Comparison of ENCODE assay signal across 19 cellular contexts in genomic region chr1:111392460-111392945, GRCh38. TPM values are rescaled to one million over a fixed set of nuclear protein-coding genes. Genes with fewer than 3 reads are reported as not detected.
DNase-seq lines count a peak whose midpoint lies in the region; ATAC-seq, FAIRE-seq and TF ChIP-seq lines count a peak whose summit lies in the region.
"Had no signal": no experiment of that assay in that cellular context is flagged by ENCODE, and none has a peak within 500 bp of the region (broad histone marks: within the 10 kb centered on the region; RNA-seq: fewer than 3 reads in every experiment).

No MANE protein-coding gene starts in this region.

- TF ChIP-seq POLR2A in GM12878 (IDR thresholded peaks at IDR 0.05; ENCODE audit: low read depth, low read length): no peak

- H3K79me2 ChIP-seq in OCI-LY3 (ENCODE audit: low read length): no peaks in the 10 kb centered on the region
- no peaks in the 10 kb centered on the region for H3K79me2 ChIP-seq in GM12878 (ENCODE audit: control insufficient read depth, insufficient read depth, low read length)

- H3K4me2 ChIP-seq in OCI-LY3 (ENCODE audit: low read length): peak overlapping the region; percentile 32
- H3K4me2 ChIP-seq in GM12878 (ENCODE audit: control insufficient read depth, insufficient read depth): no peak overlapping the region
- H3K4me2 ChIP-seq: A549, SK-N-SH had no signal

- WGBS in GM12878 (ENCODE audit: insufficient coverage, insufficient replicate concordance, low lambda C conversion rate, missing lambda C conversion rate): 4% methylated on average over 1 of the region's 1 CpG

- TF ChIP-seq EP300 in GM12878 (IDR thresholded peaks at IDR 0.05; ENCODE audit: borderline replicate concordance in 1 of 2, control insufficient read depth in 1 of 2, low read depth in 2 of 2, low read length in 2 of 2): no peak

- H3K9ac ChIP-seq in OCI-LY3 (ENCODE audit: low read length) (no peak overlapping the region), GM12878 (ENCODE audit: control insufficient read depth, insufficient read depth, low read length) (no peak overlapping the region)
- H3K9ac ChIP-seq: SK-N-SH had no signal

- H3K36me3 ChIP-seq in OCI-LY3 (replicated peaks; ENCODE audit: low read depth, low read length) (no peaks in the 10 kb centered on the region), GM12878 (ENCODE audit: control insufficient read depth in 2 of 2, insufficient read depth in 2 of 2, low read length in 1 of 2) (no peaks in the 10 kb centered on the region)
- H3K36me3 ChIP-seq: BE2C, Peyer's patch had no signal

- RAD21 ChIA-PET in GM12878 (lab: Charles Lee; ENCODE audit: unreplicated experiment): no interaction called here

- H3K4me1 ChIP-seq in OCI-LY3 (ENCODE audit: low read length): peaks cover 14% of the 10 kb centered on the region
- no peaks in the 10 kb centered on the region for H3K4me1 ChIP-seq in GM12878 (ENCODE audit: control insufficient read depth, insufficient read depth, low read length)
- H3K4me1 ChIP-seq: A549, BE2C, Peyer's patch had no signal

- FAIRE-seq in GM12878 (lab: Jason Lieb, UNC): no peak
- FAIRE-seq: A549, H54 had no signal

- H3K9me3 ChIP-seq in OCI-LY3 (ENCODE audit: insufficient read depth, low read length): no peaks in the 10 kb centered on the region
- no peaks in the 10 kb centered on the region for H3K9me3 ChIP-seq in GM12878 (replicated peaks; ENCODE audit: control insufficient read depth, insufficient read depth, low read length)
- H3K9me3 ChIP-seq: A549, BE2C, Peyer's patch, SK-N-SH had no signal

- H2AFZ ChIP-seq in OCI-LY3 (ENCODE audit: low read depth, low read length): no peak overlapping the region
- no peak overlapping the region for H2AFZ ChIP-seq in GM12878 (ENCODE audit: control insufficient read depth, low read depth, low read length)

- H3K27ac ChIP-seq in OCI-LY3 (ENCODE audit: low read length) (no peak overlapping the region), GM12878 (ENCODE audit: control insufficient read depth, insufficient read depth) (no peak overlapping the region)
- H3K27ac ChIP-seq: A549, Peyer's patch had no signal

- H3K4me3 ChIP-seq in OCI-LY3 (ENCODE audit: low read length): no peak overlapping the region
- no peak overlapping the region for H3K4me3 ChIP-seq in GM12878
- H3K4me3 ChIP-seq: A549, Peyer's patch had no signal

- DNase-seq in left ventricle myocardium superior (no peak), Right ventricle myocardium inferior (ENCODE audit: missing footprints) (no peak), GM12878 (ENCODE audit: low read depth, low spot score) (no peak), D341Med (ENCODE audit: low spot score) (no peak)
- DNase-seq in activated T-cell treated with anti-CD3 and anti-CD28 coated beads, Interleukin-2, amount 50 U/mL, for 1 hour: no peak
- DNase-seq in stimulated activated naive CD4-positive, alpha-beta T cell (lab: John Stamatoyannopoulos, UW): no peak
- DNase-seq: BE2C, IMR-90, NCI-H1048, NCI-H1436, NCI-H187 treated with DMSO at 0.1 percent for 48 hours, NCI-H2107, NCI-H446 treated with DMSO at 0.1 percent for 48 hours, NCI-H526 treated with DMSO at 0.1 percent for 48 hours, Peyer's patch, SK-N-SH had no signal

- TF ChIP-seq RAD21 in GM12878 (IDR thresholded peaks at IDR 0.05; ENCODE audit: insufficient read depth, low read depth, low read length): no peak

- SMC1A ChIA-PET in GM12878 (lab: Charles Lee; ENCODE audit: uncharacterized antibody, unreplicated experiment): no interaction called here

- no peaks in the 10 kb centered on the region for H3K27me3 ChIP-seq in OCI-LY3 (ENCODE audit: low read depth, low read length)
- no peaks in the 10 kb centered on the region; a peak in 1 of 4 replicates for H3K27me3 ChIP-seq in GM12878 (replicated peaks in 1 of 2; ENCODE audit: control insufficient read depth in 2 of 2, insufficient read depth in 2 of 2, low read length in 1 of 2)
- H3K27me3 ChIP-seq: Peyer's patch had no signal

- TF ChIP-seq CTCF in OCI-LY3 (IDR thresholded peaks at IDR 0.05; ENCODE audit: low read depth, low read length) (no peak), GM12878 (IDR thresholded peaks at IDR 0.05 in 2 of 3, conservative IDR thresholded peaks at IDR 0.05 in 1 of 3; ENCODE audit: control insufficient read depth in 2 of 3, extremely low read depth in 1 of 3, insufficient read depth in 1 of 3, low read depth in 3 of 3, low read length in 3 of 3) (no peak)

- CTCF ChIA-PET in GM12878 (lab: Yijun Ruan, JAX): interaction anchor here (1.7 kb wide), 1 partner anchor 362 kb away, joined by 4 read pairs; no protein-coding TSS in a partner anchor

- POLR2A ChIA-PET in GM12878 (lab: Charles Lee): no interaction called here

- ATAC-seq in left ventricle myocardium superior (peak; percentile 28), Right ventricle myocardium inferior (no peak), GM12878 (no peak)
- ATAC-seq: A549 had no signal

- BruUV-seq in GM12878 (replicated peaks; lab: Mats Ljungman, UMichigan): no TSS peak

- intact Hi-C loops in left ventricle myocardium superior (cut with micrococcal nuclease): no loop called here
- intact Hi-C loops in Right ventricle myocardium inferior (cut with DNase I): no loop called here
- intact Hi-C loops in GM12878 (cut with micrococcal nuclease; ENCODE audit: unreplicated experiment): no loop called here

- in situ Hi-C loops in GM12878 (cut with MboI): loop anchor here (5.0 kb wide), 1 partner anchor 165 kb away; the partner anchor contains the start of gene CHI3L2

- H4K20me1 ChIP-seq in OCI-LY3 (ENCODE audit: insufficient read depth, low read length) (no peaks in the 10 kb centered on the region), GM12878 (ENCODE audit: control insufficient read depth, insufficient read depth) (no peaks in the 10 kb centered on the region)

TF ChIP-seq in GM12878, 131 proteins besides CTCF, POLR2A, EP300 and RAD21 (continues in another document):
- TF ChIP-seq STAT1 (conservative IDR thresholded peaks at IDR 0.05) (no peak), SPI1 (IDR thresholded peaks at IDR 0.05; ENCODE audit: borderline replicate concordance, insufficient read depth, low read depth, low read length) (peak; percentile 45; the same call in 1 of the 2 replicates)

RNA-seq across cellular contexts. Expression of gene OVGP1, which starts 35.0 kb away (rescaled TPM):
- total RNA-seq in left ventricle myocardium superior (0.17 TPM), Right ventricle myocardium inferior (0.41 TPM), GM12878 (2014; rRNA removed) (0.65 and 1.0 TPM in 2 replicates), GM12878 (2014; rRNA removed; fragmentation: Illumina TruSeq; extraction: Trizol) (0.89 and 1.2 TPM in 2 replicates), GM12878 (2021) (0.64 and 0.80 TPM in 2 replicates)
- total RNA-seq in GM12878 (2013; cell fraction: nucleolus; rRNA removed): 3.8 and 4.6 TPM in 2 replicates
- 1.4 TPM for polyA plus RNA-seq in GM12878 (2011; ENCODE audit: low read depth)
- polyA plus RNA-seq in GM12878 (2011; rRNA removed) (1.4 and 1.6 TPM in 2 replicates), GM12878 (2014; fragmentation: Illumina TruSeq; extraction: Trizol) (1.8 and 2.0 TPM in 2 replicates), GM12878 (2014; fragmentation: Nextera tagmentation; extraction: Ambion mirVana) (under 1 TPM; 0.03 to 0.73 TPM), GM12878 (2014; rRNA removed) (1.4 and 1.5 TPM in 2 replicates), GM12878 (2016; fragmentation: Nextera tagmentation; extraction: Ambion mirVana) (under 1 TPM; 0.12 to 0.16 TPM)
- polyA plus RNA-seq in GM12878 (2011; cell fraction: cytosol; rRNA removed): 0.49 and 0.52 TPM in 2 replicates
- polyA plus RNA-seq in GM12878 (2011; cell fraction: nucleus; rRNA removed): 7.8 and 10.0 TPM in 2 replicates
- 1.2 and 1.4 TPM in 2 replicates for polyA plus RNA-seq in GM12878 (2012)
- polyA minus RNA-seq in GM12878 (2011; rRNA and poly(A)+ RNA removed): 0.59 and 0.72 TPM in 2 replicates
- 1.6 TPM in 1 of 2 replicates, not detected in the other for polyA minus RNA-seq in GM12878 (2011; cell fraction: cytosol; rRNA and poly(A)+ RNA removed)
- polyA minus RNA-seq in GM12878 (2011; cell fraction: nucleus; rRNA and poly(A)+ RNA removed): 1.3 and 1.4 TPM in 2 replicates

RNA-seq across cellular contexts. Expression of gene WDR77, which starts 56.6 kb away (rescaled TPM):
- total RNA-seq in left ventricle myocardium superior: 27.3 TPM
- 27.5 TPM for total RNA-seq in Right ventricle myocardium inferior
- total RNA-seq in GM12878 (2013; cell fraction: nucleolus; rRNA removed): 19.3 and 27.3 TPM in 2 replicates
- total RNA-seq in GM12878 (2014; rRNA removed): 75.3 and 79.8 TPM in 2 replicates
- total RNA-seq in GM12878 (2014; rRNA removed; fragmentation: Illumina TruSeq; extraction: Trizol): 38.6 and 40.2 TPM in 2 replicates
- 57.5 and 61.5 TPM in 2 replicates for total RNA-seq in GM12878 (2021)
- 27.3 TPM for polyA plus RNA-seq in GM12878 (2011; ENCODE audit: low read depth)
- polyA plus RNA-seq in GM12878 (2011; rRNA removed): 60.0 and 113 TPM in 2 replicates
- polyA plus RNA-seq in GM12878 (2011; cell fraction: cytosol; rRNA removed): 122 and 132 TPM in 2 replicates
- polyA plus RNA-seq in GM12878 (2011; cell fraction: nucleus; rRNA removed): 155 and 168 TPM in 2 replicates
- polyA plus RNA-seq in GM12878 (2012): 22.4 and 28.9 TPM in 2 replicates
- polyA plus RNA-seq in GM12878 (2014; fragmentation: Illumina TruSeq; extraction: Trizol): 69.9 and 72.1 TPM in 2 replicates
- polyA plus RNA-seq in GM12878 (2014; fragmentation: Nextera tagmentation; extraction: Ambion mirVana): 10 to 100 TPM; 12.7 to 34.1 TPM
- polyA plus RNA-seq in GM12878 (2014; rRNA removed): 56.8 and 64.3 TPM in 2 replicates
- 100 to 1,000 TPM; 153 to 167 TPM for polyA plus RNA-seq in GM12878 (2016; fragmentation: Nextera tagmentation; extraction: Ambion mirVana)
- 114 and 143 TPM in 2 replicates for polyA minus RNA-seq in GM12878 (2011; rRNA and poly(A)+ RNA removed)
- polyA minus RNA-seq in GM12878 (2011; cell fraction: cytosol; rRNA and poly(A)+ RNA removed): 22.1 and 30.8 TPM in 2 replicates
- polyA minus RNA-seq in GM12878 (2011; cell fraction: nucleus; rRNA and poly(A)+ RNA removed): 29.0 and 38.2 TPM in 2 replicates

RNA-seq across cellular contexts. Expression of gene ATP5PB, which starts 56.8 kb away (rescaled TPM):
- total RNA-seq in left ventricle myocardium superior: 714 TPM
- total RNA-seq in Right ventricle myocardium inferior: 691 TPM
- 42.7 and 50.3 TPM in 2 replicates for total RNA-seq in GM12878 (2013; cell fraction: nucleolus; rRNA removed)
- 475 and 625 TPM in 2 replicates for total RNA-seq in GM12878 (2014; rRNA removed)
- total RNA-seq in GM12878 (2014; rRNA removed; fragmentation: Illumina TruSeq; extraction: Trizol): 578 and 594 TPM in 2 replicates
- 380 and 389 TPM in 2 replicates for total RNA-seq in GM12878 (2021)
- polyA plus RNA-seq in GM12878 (2011; ENCODE audit: low read depth): 268 TPM
- polyA plus RNA-seq in GM12878 (2011; rRNA removed): 728 and 857 TPM in 2 replicates
- 362 and 444 TPM in 2 replicates for polyA plus RNA-seq in GM12878 (2011; cell fraction: cytosol; rRNA removed)
- 185 and 197 TPM in 2 replicates for polyA plus RNA-seq in GM12878 (2011; cell fraction: nucleus; rRNA removed)
- 315 and 389 TPM in 2 replicates for polyA plus RNA-seq in GM12878 (2012)
- 627 and 753 TPM in 2 replicates for polyA plus RNA-seq in GM12878 (2014; fragmentation: Illumina TruSeq; extraction: Trizol)
- polyA plus RNA-seq in GM12878 (2014; fragmentation: Nextera tagmentation; extraction: Ambion mirVana): 1,000 to 10,000 TPM; 1,250 to 1,760 TPM
- polyA plus RNA-seq in GM12878 (2014; rRNA removed): 503 and 598 TPM in 2 replicates
- polyA plus RNA-seq in GM12878 (2016; fragmentation: Nextera tagmentation; extraction: Ambion mirVana): 100 to 1,000 TPM; 859 to 866 TPM
- polyA minus RNA-seq in GM12878 (2011; rRNA and poly(A)+ RNA removed): 180 and 268 TPM in 2 replicates
- polyA minus RNA-seq in GM12878 (2011; cell fraction: cytosol; rRNA and poly(A)+ RNA removed): 93.7 and 121 TPM in 2 replicates
- 12.6 and 16.7 TPM in 2 replicates for polyA minus RNA-seq in GM12878 (2011; cell fraction: nucleus; rRNA and poly(A)+ RNA removed)
